Comparison of ENCODE assay signal across 1 cellular context in genomic region chr19:15253076-15253475, GRCh38.
TF ChIP-seq lines count a peak whose summit lies in the region.

No MANE protein-coding gene starts in this region.

TF ChIP-seq in SK-N-SH, 30 proteins besides CTCF, POLR2A, EP300 and RAD21 (continued from another document):
- no peak for TF ChIP-seq PBX3 (IDR thresholded peaks at IDR 0.05)
